8 cellular contexts compared by ENCODE assay signal in the genomic region with DNA sequence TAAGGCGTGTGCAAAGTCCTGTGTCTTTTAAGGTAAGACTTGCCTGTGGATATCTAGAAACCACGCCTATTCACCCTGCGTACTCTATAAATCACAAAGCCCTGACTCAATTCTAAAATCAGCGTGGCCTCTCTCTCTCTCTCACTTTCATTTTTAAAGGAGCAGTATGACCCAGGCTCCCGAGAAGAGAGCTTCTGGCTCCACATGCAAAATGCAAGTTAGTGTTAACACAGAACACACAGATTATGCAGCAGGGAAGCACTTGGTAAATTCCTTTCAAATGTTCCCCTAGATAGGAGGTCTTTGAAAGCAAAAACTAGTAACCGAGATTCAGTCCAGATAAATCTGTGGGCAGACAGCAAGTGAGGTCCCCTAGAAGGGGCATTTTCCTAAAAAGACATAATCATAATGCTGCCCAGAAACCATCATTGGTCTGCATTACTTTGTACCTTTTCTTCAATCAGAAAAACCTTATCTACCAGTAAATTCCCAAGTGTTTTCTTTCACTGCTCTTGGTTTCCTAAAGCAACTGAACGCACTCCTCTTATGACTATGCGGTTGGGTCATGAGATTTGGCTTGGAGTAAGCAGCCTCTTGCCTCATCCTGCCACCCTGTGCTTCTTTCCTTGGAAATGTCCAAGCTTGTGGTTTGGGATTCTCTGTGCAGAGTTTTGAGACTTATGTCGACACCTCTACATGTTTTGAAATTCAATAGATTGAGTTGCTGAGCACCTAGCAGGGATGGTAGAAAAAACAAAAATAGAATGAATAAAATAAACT. TPM values are rescaled to one million over a fixed set of nuclear protein-coding genes. Genes with fewer than 3 reads are reported as not detected.
A peak's percentile ranks its signal among the peaks of the same experiment; 100 is the strongest.
DNase-seq lines count a peak whose midpoint lies in the region; ATAC-seq, FAIRE-seq and TF ChIP-seq lines count a peak whose summit lies in the region.

No MANE protein-coding gene starts in this region.

- H3K9me3 ChIP-seq in adipocyte (ENCODE audit: control insufficient read depth, low read length), result no peaks in the 10 kb centered on the region
- H3K9me3 ChIP-seq in skeletal muscle tissue (ENCODE audit: control insufficient read depth in 3 of 3, low read length in 3 of 3), result no peaks in the 10 kb centered on the region

- POLR2A ChIA-PET in GM10248 (lab: Yijun Ruan, JAX), result no interaction called here

- H3K4me1 ChIP-seq in adipocyte (ENCODE audit: control insufficient read depth, insufficient read depth, low read length), result peaks cover 19% of the 10 kb centered on the region
- H3K4me1 ChIP-seq in skeletal muscle tissue (ENCODE audit: control insufficient read depth in 3 of 3, insufficient read depth in 3 of 3, low read length in 3 of 3), result peaks cover 13 to 18% (median 17%) of the 10 kb centered on the region in 3 donors

- CTCF ChIA-PET in GM10248 (lab: Yijun Ruan, JAX), result interaction anchor here (1.3 to 1.4 kb wide), 2 partner anchors 10 to 615 kb away, joined by 3 to 5 read pairs; no protein-coding TSS in a partner anchor

- peak overlapping the region; percentile 81 for H3K4me3 ChIP-seq in adipocyte (ENCODE audit: low read length)
- H3K4me3 ChIP-seq in skeletal muscle tissue (ENCODE audit: low read length in 3 of 3), result peak overlapping the region; percentile 61 to 68 (median 68)

- H3K36me3 ChIP-seq in adipocyte (ENCODE audit: control insufficient read depth, insufficient read depth, low read length, severe bottlenecking) (no peaks in the 10 kb centered on the region), skeletal muscle tissue (ENCODE audit: control insufficient read depth in 3 of 3, insufficient read depth in 3 of 3, low read length in 3 of 3) (no peaks in the 10 kb centered on the region)

- peak; percentile 75 for DNase-seq in GM10248 (ENCODE audit: extremely low spot score)
- peak; percentile 60 for DNase-seq in HTR-8/SVneo (ENCODE audit: insufficient read length, low spot score)
- peak; percentile 70 for DNase-seq in adipocyte (ENCODE audit: low read depth)
- DNase-seq in hippocampal formation (lab: John Stamatoyannopoulos, UW), result peak; percentile 18 to 48
- no peak for DNase-seq in SK-N-DZ (ENCODE audit: low spot score)
- DNase-seq in NCI-H345 (lab: John Stamatoyannopoulos, UW), result no peak

- no peak for TF ChIP-seq CTCF in GM10248 (IDR thresholded peaks at IDR 0.05; ENCODE audit: control extremely low read depth, extremely low read depth, low read depth, missing control alignments)

- peak overlapping the region; percentile 85 for H3K9ac ChIP-seq in adipocyte (ENCODE audit: low read length)
- peak overlapping the region; percentile 79 to 80 (median 80) for H3K9ac ChIP-seq in skeletal muscle tissue (ENCODE audit: low read depth in 1 of 3, low read length in 3 of 3)

- no peak for FAIRE-seq in HTR-8/SVneo (lab: Jason Lieb, UNC)

- H3K27ac ChIP-seq in skeletal muscle tissue (ENCODE audit: low read depth, low read length), result peak overlapping the region; percentile 95

- peak; percentile 100 for ATAC-seq in GM21529 (IDR thresholded peaks at IDR 0.05; ENCODE audit: unreplicated experiment)

- no peaks in the 10 kb centered on the region for H3K27me3 ChIP-seq in adipocyte (replicated peaks; ENCODE audit: control insufficient read depth, insufficient read depth, low read length)
- H3K27me3 ChIP-seq in skeletal muscle tissue (ENCODE audit: control insufficient read depth in 3 of 3, insufficient read depth in 3 of 3, low read length in 3 of 3), result no peaks in the 10 kb centered on the region

RNA-seq across cellular contexts. Expression of gene KCNJ2, which starts 31.7 kb away (rescaled TPM):
- total RNA-seq in skeletal muscle tissue, result 34.4 TPM
- not detected in 2 replicates for polyA plus RNA-seq in SK-N-DZ (2014; cell fraction: cytosol; rRNA removed)
- not detected in 2 replicates for polyA plus RNA-seq in SK-N-DZ (2014; cell fraction: nucleus; rRNA removed)

Comparison
In these comparisons a context has a peak if more than half of its experiments do, and no peak if none do; other contexts are left out.
1. DNase-seq: peak in GM10248 (single experiment), HTR-8/SVneo (single experiment), adipocyte (single experiment) and hippocampal formation (2 of 2); none in SK-N-DZ (single experiment) and NCI-H345 (single experiment).